Comparison of ENCODE assay signal across 1 cellular context in genomic region chr15:40322531-40323238, GRCh38.
TF ChIP-seq lines count a peak whose summit lies in the region.

No MANE protein-coding gene starts in this region.

TF ChIP-seq in HEK293, 187 proteins besides CTCF, POLR2A, EP300 and RAD21 (continued from another document and continues in another):
- no peak for TF ChIP-seq ZNF174 (tag by site-specific recombination; IDR thresholded peaks at IDR 0.05)
- no peak for TF ChIP-seq ZNF157 (tag by site-specific recombination; IDR thresholded peaks at IDR 0.05)
- peak; percentile 80 for TF ChIP-seq WT1 (tag by site-specific recombination; IDR thresholded peaks at IDR 0.05)
- no peak for TF ChIP-seq ZBTB11 (tag by site-specific recombination; conservative IDR thresholded peaks at IDR 0.05; ENCODE audit: low read depth)
- no peak for TF ChIP-seq RBAK (tag by site-specific recombination; IDR thresholded peaks at IDR 0.05)
- peak; percentile 72; the same call in 1 of the 2 replicates for TF ChIP-seq MZF1 (tag by site-specific recombination; IDR thresholded peaks at IDR 0.05; ENCODE audit: borderline replicate concordance)
- TF ChIP-seq ZNF830 (tag by site-specific recombination; IDR thresholded peaks at IDR 0.05; ENCODE audit: low read depth) = no peak
- peak; percentile 88 for TF ChIP-seq ZIC2 (tag by site-specific recombination; IDR thresholded peaks at IDR 0.05)
- no peak for TF ChIP-seq ZSCAN30 (tag by site-specific recombination; IDR thresholded peaks at IDR 0.05)
- no peak for TF ChIP-seq ZNF280D (tag by site-specific recombination; IDR thresholded peaks at IDR 0.05)
- no peak for TF ChIP-seq ZBTB10 (tag by site-specific recombination; IDR thresholded peaks at IDR 0.05)
- TF ChIP-seq ZNF747 (tag by site-specific recombination; IDR thresholded peaks at IDR 0.05) = no peak
- TF ChIP-seq OSR2 (tag by site-specific recombination; IDR thresholded peaks at IDR 0.05) = no peak
- no peak for TF ChIP-seq ZNF585B (tag by site-specific recombination; IDR thresholded peaks at IDR 0.05)
- no peak for TF ChIP-seq ZNF624 (tag by site-specific recombination; IDR thresholded peaks at IDR 0.05)
- TF ChIP-seq SCRT2 (tag by site-specific recombination; IDR thresholded peaks at IDR 0.05) = no peak
- no peak for TF ChIP-seq ZNF704 (tag by site-specific recombination; IDR thresholded peaks at IDR 0.05)
- no peak for TF ChIP-seq ZNF785 (tag by site-specific recombination; IDR thresholded peaks at IDR 0.05)
- no peak for TF ChIP-seq ZNF214 (tag by site-specific recombination; IDR thresholded peaks at IDR 0.05; ENCODE audit: borderline replicate concordance)
- no peak for TF ChIP-seq ZEB2 (tag by site-specific recombination; IDR thresholded peaks at IDR 0.05)
- TF ChIP-seq ZNF423 (tag by site-specific recombination; IDR thresholded peaks at IDR 0.05) = peak; percentile 91
- no peak for TF ChIP-seq ZNF777 (tag by site-specific recombination; IDR thresholded peaks at IDR 0.05; ENCODE audit: borderline replicate concordance)
- no peak for TF ChIP-seq KLF16 (tag by site-specific recombination; IDR thresholded peaks at IDR 0.05)
- TF ChIP-seq ZFP69B (tag by site-specific recombination; IDR thresholded peaks at IDR 0.05) = no peak
- TF ChIP-seq ZNF571 (tag by site-specific recombination; IDR thresholded peaks at IDR 0.05) = no peak
- no peak for TF ChIP-seq ZNF48 (tag by site-specific recombination; IDR thresholded peaks at IDR 0.05)
- no peak for TF ChIP-seq ZNF114 (tag by site-specific recombination; IDR thresholded peaks at IDR 0.05)
- no peak for TF ChIP-seq ZNF121 (tag by site-specific recombination; IDR thresholded peaks at IDR 0.05)
- TF ChIP-seq ZNF184 (tag by site-specific recombination; IDR thresholded peaks at IDR 0.05) = no peak
- peak; percentile 92 for TF ChIP-seq ZBTB48 (tag by site-specific recombination; IDR thresholded peaks at IDR 0.05)
- TF ChIP-seq SP7 (tag by site-specific recombination; IDR thresholded peaks at IDR 0.05) = peak; percentile 76
- peak; percentile 92 for TF ChIP-seq ZNF398 (tag by site-specific recombination; IDR thresholded peaks at IDR 0.05)
- no peak for TF ChIP-seq ZNF580 (tag by site-specific recombination; IDR thresholded peaks at IDR 0.05)
- TF ChIP-seq ZNF10 (tag by site-specific recombination; IDR thresholded peaks at IDR 0.05) = no peak
- peak; percentile 31; the same call in 1 of the 2 replicates for TF ChIP-seq GLIS2 (tag by site-specific recombination; IDR thresholded peaks at IDR 0.05)
- peak; percentile 77 for TF ChIP-seq ZBTB20 (tag by site-specific recombination; IDR thresholded peaks at IDR 0.05)
- TF ChIP-seq ZNF791 (tag by site-specific recombination; IDR thresholded peaks at IDR 0.05) = no peak
- peak; percentile 86 for TF ChIP-seq ZBTB8A (tag by site-specific recombination; IDR thresholded peaks at IDR 0.05)
- no peak for TF ChIP-seq KLF17 (tag by site-specific recombination; IDR thresholded peaks at IDR 0.05)
- TF ChIP-seq ZNF433 (tag by site-specific recombination; IDR thresholded peaks at IDR 0.05; ENCODE audit: low read depth) = no peak
- no peak for TF ChIP-seq KLF10 (tag by site-specific recombination; IDR thresholded peaks at IDR 0.05)
- TF ChIP-seq ZSCAN16 (tag by site-specific recombination; IDR thresholded peaks at IDR 0.05) = no peak
- no peak for TF ChIP-seq ZNF623 (tag by site-specific recombination; IDR thresholded peaks at IDR 0.05)
- TF ChIP-seq ZNF561 (tag by site-specific recombination; IDR thresholded peaks at IDR 0.05; ENCODE audit: borderline replicate concordance) = no peak
- no peak for TF ChIP-seq ZNF404 (tag by site-specific recombination; IDR thresholded peaks at IDR 0.05)
- TF ChIP-seq ZNF18 (tag by site-specific recombination; IDR thresholded peaks at IDR 0.05) = no peak
- no peak for TF ChIP-seq ZNF654 (tag by site-specific recombination; IDR thresholded peaks at IDR 0.05; ENCODE audit: low read depth)
- TF ChIP-seq IKZF3 (tag by site-specific recombination; IDR thresholded peaks at IDR 0.05) = no peak; the same call in none of the 2 replicates
- no peak for TF ChIP-seq ZBTB6 (tag by site-specific recombination; IDR thresholded peaks at IDR 0.05)
- no peak for TF ChIP-seq ZNF280C (tag by site-specific recombination; IDR thresholded peaks at IDR 0.05)
- no peak for TF ChIP-seq ZNF514 (tag by site-specific recombination; IDR thresholded peaks at IDR 0.05)
